8 cellular contexts compared by ENCODE assay signal in genomic region chr17:82274134-82275020, GRCh38. TPM values are rescaled to one million over a fixed set of nuclear protein-coding genes. Genes with fewer than 3 reads are reported as not detected.
DNase-seq lines count a peak whose midpoint lies in the region; ATAC-seq, FAIRE-seq and TF ChIP-seq lines count a peak whose summit lies in the region.

No MANE protein-coding gene starts in this region.

- peak overlapping the region; percentile 63 for H3K4me3 ChIP-seq in astrocyte (ENCODE audit: insufficient read depth, low read depth, low read length)
- H3K4me3 ChIP-seq in right lobe of liver, result peak overlapping the region in 2 of 3 donors; percentile 99
- H3K4me3 ChIP-seq in testis, result peak overlapping the region; percentile 91 to 99

- H3K4me2 ChIP-seq in astrocyte (ENCODE audit: low read length), result peak overlapping the region; percentile 89

- H2AFZ ChIP-seq in astrocyte (ENCODE audit: low read depth, low read length), result peak overlapping the region; percentile 95

- H3K4me1 Mint-ChIP-seq in activated CD8-positive, alpha-beta memory T cell treated with anti-CD3 and anti-CD28 coated beads, Interleukin-2, amount 10 ng/mL, durations not matched to agents 7 days and 5 days, result peaks cover 31% of the 10 kb centered on the region
- H3K4me1 Mint-ChIP-seq in astrocyte (ENCODE audit: low read depth, unreplicated experiment), result peaks cover 15% of the 10 kb centered on the region

- FAIRE-seq in astrocyte (lab: Jason Lieb, UNC), result no peak

- peak overlapping the region; percentile 33 for H3K27ac Mint-ChIP-seq in activated CD8-positive, alpha-beta memory T cell treated with anti-CD3 and anti-CD28 coated beads, Interleukin-2, amount 10 ng/mL, durations not matched to agents 7 days and 5 days
- no peak overlapping the region for H3K27ac Mint-ChIP-seq in astrocyte (ENCODE audit: unreplicated experiment)

- H3K9me3 ChIP-seq in astrocyte (ENCODE audit: insufficient read depth, low read depth, low read length) (no peaks in the 10 kb centered on the region), right lobe of liver (no peaks in the 10 kb centered on the region), testis (no peaks in the 10 kb centered on the region)

- H4K20me1 ChIP-seq in astrocyte (ENCODE audit: insufficient read depth, low read length), result peaks cover 32% of the 10 kb centered on the region

- H3K36me3 ChIP-seq in astrocyte (ENCODE audit: insufficient read depth, low read length) (peaks cover 6% of the 10 kb centered on the region), right lobe of liver (peaks cover 0 to 3% (median 0%) of the 10 kb centered on the region in 4 donors), testis (ENCODE audit: low read depth, missing control alignments) (no peaks in the 10 kb centered on the region)

- H3K9ac ChIP-seq in astrocyte (ENCODE audit: low read length), result peak overlapping the region; percentile 90

- no peak for ATAC-seq in activated CD8-positive, alpha-beta memory T cell treated with anti-CD3 and anti-CD28 coated beads, Interleukin-2, amount 10 ng/mL, durations not matched to agents 7 days and 5 days
- no peak for ATAC-seq in right lobe of liver
- ATAC-seq in HG02981 (IDR thresholded peaks at IDR 0.05; ENCODE audit: unreplicated experiment), result no peak

- intact Hi-C loops in right lobe of liver (cut with DNase I) (no loop called here), testis (cut with DNase I; ENCODE audit: low total_unique reads) (no loop called here)

- no peak overlapping the region for H3K27ac ChIP-seq in astrocyte (ENCODE audit: low read depth, low read length)
- peak overlapping the region; percentile 95 to 99 (median 98) for H3K27ac ChIP-seq in right lobe of liver
- H3K27ac ChIP-seq in testis, result peak overlapping the region in 1 of 2 donors; percentile 95

- H3K4me3 Mint-ChIP-seq in activated CD8-positive, alpha-beta memory T cell treated with anti-CD3 and anti-CD28 coated beads, Interleukin-2, amount 10 ng/mL, durations not matched to agents 7 days and 5 days, result peak overlapping the region; percentile 78
- H3K4me3 Mint-ChIP-seq in astrocyte (ENCODE audit: unreplicated experiment), result peak overlapping the region; percentile 71

- TF ChIP-seq CTCF in astrocyte (IDR thresholded peaks at IDR 0.05; ENCODE audit: insufficient read depth, low read depth, low read length), result no peak
- no peak for TF ChIP-seq CTCF in right lobe of liver (IDR thresholded peaks at IDR 0.05)
- no peak for TF ChIP-seq CTCF in testis (IDR thresholded peaks at IDR 0.05)

- CTCF ChIA-PET in activated CD8-positive, alpha-beta memory T cell treated with anti-CD3 and anti-CD28 coated beads, Interleukin-2, amount 10 ng/mL, durations not matched to agents 7 days and 5 days (lab: Charles Lee), result interaction anchor here (0.8 to 2.1 kb wide), 6 partner anchors 18 to 143 kb away, joined by 3 to 7 read pairs (median 4); no protein-coding TSS in a partner anchor

- H3K27me3 ChIP-seq in astrocyte (ENCODE audit: insufficient read depth, low read length) (no peaks in the 10 kb centered on the region), right lobe of liver (no peaks in the 10 kb centered on the region), testis (no peaks in the 10 kb centered on the region)

- H3K4me1 ChIP-seq in astrocyte (ENCODE audit: insufficient read depth, low read length), result peaks cover 15% of the 10 kb centered on the region
- H3K4me1 ChIP-seq in right lobe of liver, result peaks cover 0 to 26% (median 11%) of the 10 kb centered on the region in 4 donors
- H3K4me1 ChIP-seq in testis, result peaks cover 26% of the 10 kb centered on the region

- TF ChIP-seq POLR2A in right lobe of liver (IDR thresholded peaks at IDR 0.05) (no peak), testis (IDR thresholded peaks at IDR 0.05) (no peak)

- peaks cover 38% of the 10 kb centered on the region for H3K79me2 ChIP-seq in astrocyte (ENCODE audit: insufficient read depth, low read length)

- H3K27me3 Mint-ChIP-seq in activated CD8-positive, alpha-beta memory T cell treated with anti-CD3 and anti-CD28 coated beads, Interleukin-2, amount 10 ng/mL, durations not matched to agents 7 days and 5 days, result no peaks in the 10 kb centered on the region
- H3K27me3 Mint-ChIP-seq in astrocyte (ENCODE audit: low read depth, unreplicated experiment), result no peaks in the 10 kb centered on the region

- DNase-seq in activated CD8-positive, alpha-beta memory T cell treated with anti-CD3 and anti-CD28 coated beads, Interleukin-2, amount 10 ng/mL, durations not matched to agents 7 days and 5 days, result no peak
- DNase-seq in activated CD8-positive, alpha-beta memory T cell treated with anti-CD3 and anti-CD28 coated beads for 24 hours, result no peak
- DNase-seq in astrocyte (ENCODE audit: low read depth), result no peak
- DNase-seq in right lobe of liver, result peak in 1 of 3 donors; percentile 50
- no peak for DNase-seq in testis
- DNase-seq in H4 (ENCODE audit: low spot score), result no peak
- no peak for DNase-seq in activated CD4-positive, CD25-positive, alpha-beta regulatory T cell treated with anti-CD3 and anti-CD28 coated beads, Interleukin-2, amount 50 U/mL, for 72 hours

- H3K36me3 Mint-ChIP-seq in activated CD8-positive, alpha-beta memory T cell treated with anti-CD3 and anti-CD28 coated beads, Interleukin-2, amount 10 ng/mL, durations not matched to agents 7 days and 5 days, result peaks cover 21% of the 10 kb centered on the region
- peaks cover 19% of the 10 kb centered on the region for H3K36me3 Mint-ChIP-seq in astrocyte (ENCODE audit: low read depth, unreplicated experiment)

- 56% methylated on average over 10 of the region's 27 CpGs for WGBS in right lobe of liver (ENCODE audit: insufficient coverage, low coverage, low lambda C conversion rate, missing lambda C conversion rate)
- 65 to 78% methylated on average over 22 to 27 of the region's 27 CpGs for WGBS in testis, 2 donors

- no peaks in the 10 kb centered on the region for H3K9me3 Mint-ChIP-seq in activated CD8-positive, alpha-beta memory T cell treated with anti-CD3 and anti-CD28 coated beads, Interleukin-2, amount 10 ng/mL, durations not matched to agents 7 days and 5 days (ENCODE audit: low read depth)
- H3K9me3 Mint-ChIP-seq in astrocyte (ENCODE audit: unreplicated experiment), result no peaks in the 10 kb centered on the region

RNA-seq across cellular contexts. Expression of gene CSNK1D, which starts 0.9 kb away (rescaled TPM):
- 100 to 1,000 TPM; 120 to 139 TPM for total RNA-seq in activated CD8-positive, alpha-beta memory T cell treated with anti-CD3 and anti-CD28 coated beads, Interleukin-2, amount 10 ng/mL, durations not matched to agents 7 days and 5 days
- total RNA-seq in astrocyte (146 and 153 TPM in 2 replicates), right lobe of liver (10 to 100 TPM; 32.7 to 73.0 (median 45.9) TPM), testis (100 to 1,000 TPM; 137 to 179 TPM)
- polyA plus RNA-seq in testis (ENCODE audit: insufficient read depth, low read depth, low replicate concordance), result 178 TPM
- total RNA-seq in H4 (2014; rRNA removed; shearing (Covaris generic)), result 30.3 and 33.9 TPM in 2 replicates

RNA-seq across cellular contexts. Expression of gene CD7, which starts 43.0 kb away (rescaled TPM):
- 100 to 1,000 TPM; 307 to 417 TPM for total RNA-seq in activated CD8-positive, alpha-beta memory T cell treated with anti-CD3 and anti-CD28 coated beads, Interleukin-2, amount 10 ng/mL, durations not matched to agents 7 days and 5 days
- total RNA-seq in astrocyte (0.18 and 0.24 TPM in 2 replicates), right lobe of liver (1 to 10 TPM in 4 of 6 experiments, under 1 TPM in 2; 0.31 to 3.2 (median 1.3) TPM), testis (1 to 10 TPM in 1 of 2 donors, under 1 TPM in 1; 0.55 to 2.3 TPM)
- 3.0 TPM for polyA plus RNA-seq in testis (ENCODE audit: insufficient read depth, low read depth, low replicate concordance)
- 0.06 and 1.5 TPM in 2 replicates for total RNA-seq in H4 (2014; rRNA removed; shearing (Covaris generic))

RNA-seq across cellular contexts. Expression of gene SLC16A3, which starts 45.5 kb away (rescaled TPM):
- total RNA-seq in activated CD8-positive, alpha-beta memory T cell treated with anti-CD3 and anti-CD28 coated beads, Interleukin-2, amount 10 ng/mL, durations not matched to agents 7 days and 5 days, result 100 to 1,000 TPM; 119 to 148 TPM
- total RNA-seq in astrocyte (292 and 385 TPM in 2 replicates), right lobe of liver (10 to 100 TPM in 2 of 6 experiments, 1 to 10 TPM in 4; 4.1 to 34.0 (median 7.3) TPM), testis (10 to 100 TPM; 67.7 to 71.4 TPM)
- polyA plus RNA-seq in testis (ENCODE audit: insufficient read depth, low read depth, low replicate concordance), result 70.6 TPM
- 22.2 and 30.0 TPM in 2 replicates for total RNA-seq in H4 (2014; rRNA removed; shearing (Covaris generic))

RNA-seq across cellular contexts. Expression of gene SECTM1, which starts 59.2 kb away (rescaled TPM):
- 1 to 10 TPM in 1 of 2 experiments, under 1 TPM in 1; 0.68 to 2.7 TPM for total RNA-seq in activated CD8-positive, alpha-beta memory T cell treated with anti-CD3 and anti-CD28 coated beads, Interleukin-2, amount 10 ng/mL, durations not matched to agents 7 days and 5 days
- total RNA-seq in astrocyte (0.27 TPM in 1 of 2 replicates, not detected in the other), right lobe of liver (1 to 10 TPM; 3.9 to 7.4 (median 5.8) TPM), testis (1 to 10 TPM in 1 of 2 donors, under 1 TPM in 1; 0.55 to 5.9 TPM)
- 9.3 TPM for polyA plus RNA-seq in testis (ENCODE audit: insufficient read depth, low read depth, low replicate concordance)
- total RNA-seq in H4 (2014; rRNA removed; shearing (Covaris generic)), result 30.1 and 30.7 TPM in 2 replicates

Comparison
In these comparisons a context has a peak if more than half of its experiments do, and no peak if none do; other contexts are left out.
1. RNA of gene CD7, which starts 43.0 kb away (total RNA-seq): 307 to 417 TPM in activated CD8-positive, alpha-beta memory T cell treated with anti-CD3 and anti-CD28 coated beads, Interleukin-2, amount 10 ng/mL, durations not matched to agents 7 days and 5 days; 0.55 to 2.3 TPM in testis, 0.31 to 3.2 TPM in right lobe of liver, 0.18 to 0.24 TPM in astrocyte and 0.06 to 1.5 TPM in H4; every median in the first group is over 10 times any median in the second.
2. Peak in every context shown above with its lines, with median percentiles within 50 percentile points of each other: H3K4me3 ChIP-seq.